16 cellular contexts compared by ENCODE assay signal in the genomic region with DNA sequence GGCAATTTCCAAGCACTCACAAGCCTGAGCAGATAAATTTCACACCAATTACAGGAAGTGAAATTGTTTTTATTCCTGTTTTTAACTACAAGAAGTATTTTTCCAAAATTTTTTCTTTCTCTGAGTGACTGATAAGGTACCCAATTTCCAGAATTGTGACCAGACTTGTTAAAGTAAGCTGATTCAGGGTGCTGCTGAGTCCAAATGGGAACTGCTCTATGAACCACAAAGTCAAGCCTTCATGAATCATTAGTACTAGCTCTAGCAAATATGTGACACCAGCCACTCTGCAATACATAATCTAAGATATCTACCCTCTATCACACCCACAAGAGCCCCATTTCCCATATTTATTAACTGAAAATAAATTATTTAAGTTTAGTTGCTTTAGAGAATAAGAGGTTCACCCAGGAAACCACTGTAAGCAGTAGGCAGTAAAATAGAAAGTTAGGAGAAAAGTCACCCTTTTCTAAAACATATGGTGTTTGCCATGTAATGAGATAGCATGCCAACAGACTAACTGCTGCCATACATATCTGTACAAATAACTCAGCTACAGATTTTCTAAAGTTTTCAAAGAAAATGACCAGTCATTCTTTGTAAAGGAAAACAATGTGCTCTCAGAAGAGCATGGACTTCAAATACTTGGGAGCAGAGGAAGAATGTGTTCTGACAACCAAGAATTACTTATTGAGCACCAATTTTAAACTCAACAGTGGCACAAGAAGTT. TPM values are rescaled to one million over a fixed set of nuclear protein-coding genes. Genes with fewer than 3 reads are reported as not detected.
"Had no signal": no experiment of that assay in that cellular context is flagged by ENCODE, and none has a peak within 500 bp of the region (broad histone marks: within the 10 kb centered on the region; RNA-seq: fewer than 3 reads in every experiment).

No MANE protein-coding gene starts in this region.

- DNase-seq: activated naive CD4-positive, alpha-beta T cell; activated naive CD8-positive, alpha-beta T cell treated with anti-CD3 and anti-CD28 coated beads, Interleukin-2, amount 10 ng/mL, durations not matched to agents 7 days and 5 days; activated T-cell treated with anti-CD3 and anti-CD28 coated beads for 4 hours; aorta; kidney glomerular epithelial cell; mesendoderm; stimulated activated CD4-positive, alpha-beta T cell treated with anti-CD3 and anti-CD28 coated beads, Interleukin-4, amount 100 ng/mL, for 4 hours; stimulated activated CD8-positive, alpha-beta memory T cell treated with anti-CD3 and anti-CD28 coated beads, Interleukin-4, amount 100 ng/mL, for 48 hours; stimulated activated naive CD4-positive, alpha-beta T cell treated with Interleukin-2 at 50 U/mL for 16 hours; substantia nigra had no signal

- H3K27ac ChIP-seq: cardiac muscle cell, foreskin keratinocyte, skin epidermis, tibial nerve had no signal

- H3K9me3 ChIP-seq: tibial nerve had no signal

- ATAC-seq: foreskin keratinocyte; natural killer cell treated with Interleukin-12 subunit alpha and Interleukin-12 subunit beta and Interleukin-15 and Interleukin-18, amount 100 ng/mL, for 72 hours had no signal

- H3K4me1 ChIP-seq: tibial nerve had no signal

- H3K27me3 ChIP-seq: cardiac muscle cell, foreskin keratinocyte, tibial nerve had no signal

- H3K36me3 ChIP-seq: cardiac muscle cell, tibial nerve had no signal

- H3K4me3 ChIP-seq: cardiac muscle cell, skin epidermis, tibial nerve had no signal

RNA-seq across cellular contexts. Expression of a gene that starts 43.1 kb away (rescaled TPM):
- total RNA-seq: activated naive CD8-positive, alpha-beta T cell treated with anti-CD3 and anti-CD28 coated beads, Interleukin-2, amount 10 ng/mL, durations not matched to agents 7 days and 5 days; tibial nerve had no signal
- polyA plus RNA-seq: aorta, cardiac muscle cell, liver had no signal
